In the genomic region with DNA sequence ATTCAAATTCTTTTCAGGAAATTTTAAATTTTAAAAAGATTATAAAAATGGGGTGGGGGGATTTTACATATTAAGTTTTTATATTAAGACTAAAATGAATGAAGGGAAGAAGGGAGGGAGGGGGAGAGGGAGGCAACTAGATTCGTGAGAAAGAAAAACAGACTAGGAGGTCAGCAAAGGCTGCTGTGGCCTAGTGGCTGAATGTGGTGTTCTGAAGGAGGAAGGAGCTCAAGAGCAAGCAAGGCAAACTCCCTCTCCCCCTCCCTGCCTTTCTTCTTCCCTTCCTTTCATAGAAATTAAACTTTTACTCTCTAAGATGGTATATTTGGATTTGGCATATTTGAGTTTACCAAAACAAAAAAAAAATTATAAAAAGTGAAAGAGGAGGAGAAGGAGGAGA, we compare ENCODE assay signal across 17 cellular contexts. TPM values are rescaled to one million over a fixed set of nuclear protein-coding genes. Genes with fewer than 3 reads are reported as not detected.
DNase-seq lines count a peak whose midpoint lies in the region; ATAC-seq and TF ChIP-seq lines count a peak whose summit lies in the region.
"Had no signal": no experiment of that assay in that cellular context is flagged by ENCODE, and none has a peak within 500 bp of the region (broad histone marks: within the 10 kb centered on the region; RNA-seq: fewer than 3 reads in every experiment).

No MANE protein-coding gene starts in this region.

- H3K4me3 Mint-ChIP-seq in CD8-positive, alpha-beta T cell = no peak overlapping the region
- no peak overlapping the region for H3K4me3 Mint-ChIP-seq in HFFc6
- H3K4me3 Mint-ChIP-seq: activated naive CD4-positive, alpha-beta T cell treated with anti-CD3 and anti-CD28 coated beads for 36 hours; activated T-cell treated with anti-CD3 and anti-CD28 coated beads, Interleukin-2, amount 50 U/mL, for 4 hours had no signal

- no peak for ATAC-seq in CD8-positive, alpha-beta T cell
- ATAC-seq in psoas muscle = no peak
- ATAC-seq: activated T-cell treated with anti-CD3 and anti-CD28 coated beads, Interleukin-2, amount 50 U/mL, for 4 hours had no signal

- no peaks in the 10 kb centered on the region for H3K9me3 ChIP-seq in CD8-positive, alpha-beta T cell (ENCODE audit: low read length)
- H3K9me3 ChIP-seq in ascending aorta (no peaks in the 10 kb centered on the region), psoas muscle (no peaks in the 10 kb centered on the region)
- H3K9me3 ChIP-seq: esophagus muscularis mucosa, suprapubic skin had no signal

- no peaks in the 10 kb centered on the region for H3K27me3 Mint-ChIP-seq in CD8-positive, alpha-beta T cell (ENCODE audit: low read depth)
- peaks cover 2% of the 10 kb centered on the region for H3K27me3 Mint-ChIP-seq in HFFc6 (ENCODE audit: insufficient read depth)

- peak overlapping the region; percentile 76 for H3K27ac Mint-ChIP-seq in CD8-positive, alpha-beta T cell
- H3K27ac Mint-ChIP-seq in HFFc6 = peak overlapping the region; percentile 29
- H3K27ac Mint-ChIP-seq: activated naive CD4-positive, alpha-beta T cell treated with anti-CD3 and anti-CD28 coated beads for 36 hours had no signal

- no peaks in the 10 kb centered on the region for H3K36me3 ChIP-seq in CD8-positive, alpha-beta T cell (ENCODE audit: insufficient read depth, low read length)
- H3K36me3 ChIP-seq in ascending aorta = peaks cover 0 to 4% of the 10 kb centered on the region in 2 donors
- no peaks in the 10 kb centered on the region for H3K36me3 ChIP-seq in psoas muscle (ENCODE audit: insufficient read depth in 1 of 2, low read depth in 1 of 2)
- H3K36me3 ChIP-seq: esophagus muscularis mucosa, suprapubic skin had no signal

- DNase-seq in CD8-positive, alpha-beta T cell = no peak
- DNase-seq in HFFc6 (no peak), ascending aorta (ENCODE audit: low spot score in 2 of 2) (no peak), psoas muscle (no peak), HPDE6-E6E7 (ENCODE audit: extremely low spot score) (no peak), germinal center (ENCODE audit: low spot score) (no peak), NCI-H1105 (lab: John Stamatoyannopoulos, UW) (no peak)
- DNase-seq: activated naive CD4-positive, alpha-beta T cell treated with anti-CD3 and anti-CD28 coated beads for 36 hours; activated T-cell treated with anti-CD3 and anti-CD28 coated beads, Interleukin-2, amount 50 U/mL, for 4 hours; aorta; cerebellar nuclear complex; effector CD8-positive, alpha-beta T cell; NCI-H510A; RPMI8226; T1000 had no signal

- no peaks in the 10 kb centered on the region for H3K9me3 Mint-ChIP-seq in CD8-positive, alpha-beta T cell
- no peaks in the 10 kb centered on the region for H3K9me3 Mint-ChIP-seq in HFFc6
- H3K9me3 Mint-ChIP-seq: activated naive CD4-positive, alpha-beta T cell treated with anti-CD3 and anti-CD28 coated beads for 36 hours; activated T-cell treated with anti-CD3 and anti-CD28 coated beads, Interleukin-2, amount 50 U/mL, for 4 hours had no signal

- H3K36me3 Mint-ChIP-seq in CD8-positive, alpha-beta T cell = peaks cover 60% of the 10 kb centered on the region
- H3K36me3 Mint-ChIP-seq in HFFc6 (ENCODE audit: low read depth) = peaks cover 33% of the 10 kb centered on the region

- peaks cover 78% of the 10 kb centered on the region for H3K4me1 Mint-ChIP-seq in CD8-positive, alpha-beta T cell (ENCODE audit: low read depth)
- H3K4me1 Mint-ChIP-seq in HFFc6 (ENCODE audit: low read depth) = peaks cover 93% of the 10 kb centered on the region

- H3K27ac ChIP-seq in CD8-positive, alpha-beta T cell (ENCODE audit: low read depth, low read length) = no peak overlapping the region
- H3K27ac ChIP-seq in ascending aorta = peak overlapping the region; percentile 7 to 24
- peak overlapping the region; percentile 67 for H3K27ac ChIP-seq in psoas muscle
- H3K27ac ChIP-seq: suprapubic skin had no signal

- TF ChIP-seq CTCF in CD8-positive, alpha-beta T cell (IDR thresholded peaks at IDR 0.05) = no peak
- TF ChIP-seq CTCF in HFFc6 (IDR thresholded peaks at IDR 0.05) = no peak
- TF ChIP-seq CTCF in ascending aorta (IDR thresholded peaks at IDR 0.05) = no peak
- TF ChIP-seq CTCF in psoas muscle (IDR thresholded peaks at IDR 0.05) = no peak

- 29 to 61% (median 40%) methylated on average over 1 of the region's 1 CpG for WGBS in psoas muscle, 3 donors

- intact Hi-C loops in CD8-positive, alpha-beta T cell (cut with DNase I, micrococcal nuclease) = no loop called here
- intact Hi-C loops in ascending aorta (cut with DNase I) = no loop called here
- intact Hi-C loops in psoas muscle (cut with DNase I) = loop anchor here in 1 of 2 donors (5.0 kb wide), 1 partner anchor 304 kb away; no protein-coding TSS in a partner anchor

- H3K27me3 ChIP-seq in CD8-positive, alpha-beta T cell (ENCODE audit: insufficient read depth, low read length) = no peaks in the 10 kb centered on the region
- H3K27me3 ChIP-seq in ascending aorta (no peaks in the 10 kb centered on the region), psoas muscle (ENCODE audit: insufficient read depth in 3 of 3, low read length in 2 of 3) (no peaks in the 10 kb centered on the region)
- H3K27me3 ChIP-seq: esophagus muscularis mucosa, suprapubic skin had no signal

- CTCF ChIA-PET in CD8-positive, alpha-beta T cell (lab: Charles Lee) = no interaction called here

- POLR2A ChIA-PET in CD8-positive, alpha-beta T cell (lab: Charles Lee) = no interaction called here

- no peak overlapping the region for H3K4me3 ChIP-seq in CD8-positive, alpha-beta T cell (ENCODE audit: low read depth, low read length)
- no peak overlapping the region for H3K4me3 ChIP-seq in ascending aorta
- H3K4me3 ChIP-seq in psoas muscle = no peak overlapping the region
- H3K4me3 ChIP-seq: esophagus muscularis mucosa, suprapubic skin had no signal

- peaks cover 54% of the 10 kb centered on the region for H3K4me1 ChIP-seq in CD8-positive, alpha-beta T cell (ENCODE audit: insufficient read depth, low read length)
- peaks cover 15 to 23% of the 10 kb centered on the region in 2 donors for H3K4me1 ChIP-seq in ascending aorta
- H3K4me1 ChIP-seq in psoas muscle = peaks cover 65% of the 10 kb centered on the region

RNA-seq across cellular contexts. Expression of a gene that starts 18.1 kb away (rescaled TPM):
- total RNA-seq in CD8-positive, alpha-beta T cell = 100 to 1,000 TPM; 118 to 122 TPM
- total RNA-seq in HFFc6 (2021; fragmentation: NEBNext Ultra II Directional; extraction: Animal tissue kit (Norgen Biotek cat#: 25700)) = 10 to 100 TPM; 30.4 to 40.1 (median 31.6) TPM
- total RNA-seq in ascending aorta = 40.1 TPM
- total RNA-seq in psoas muscle = 10 to 100 TPM; 11.0 to 46.4 (median 21.5) TPM
- polyA plus RNA-seq in psoas muscle = 10 to 100 TPM in 1 of 3 donors, 1 to 10 TPM in 2; 2.8 to 10.2 (median 4.6) TPM
